ENCODE assay signal across 21 cellular contexts in genomic region chr7:82704121-82704520, GRCh38.
"Had no signal": no experiment of that assay in that cellular context is flagged by ENCODE, and none has a peak within 500 bp of the region (broad histone marks: within the 10 kb centered on the region; RNA-seq: fewer than 3 reads in every experiment).

No MANE protein-coding gene starts in this region.

- DNase-seq: activated CD4-positive, alpha-beta memory T cell treated with anti-CD3 and anti-CD28 coated beads, Interleukin-2, amount 10 ng/mL, durations not matched to agents 7 days and 5 days; activated CD4-positive, alpha-beta T cell treated with anti-CD3 and anti-CD28 coated beads for 48 hours; activated CD4-positive, CD25-positive, alpha-beta regulatory T cell; activated naive CD4-positive, alpha-beta T cell treated with Interleukin-2 at 50 U/mL for 16 hours; activated naive CD8-positive, alpha-beta T cell treated with anti-CD3 and anti-CD28 coated beads, Interleukin-2, amount 10 ng/mL, durations not matched to agents 7 days and 5 days; activated T-cell treated with anti-CD3 and anti-CD28 coated beads, Interleukin-2, amount 50 U/mL, for 24 hours; amygdala; dermis blood vessel endothelial cell; effector memory CD4-positive, alpha-beta T cell; heart right ventricle; left ventricle myocardium inferior; nephron progenitor cell; occipital lobe; posterior cingulate gyrus; stimulated activated CD8-positive, alpha-beta memory T cell treated with anti-CD3 and anti-CD28 coated beads, Interleukin-4, amount 100 ng/mL, for 48 hours; stimulated activated naive CD4-positive, alpha-beta T cell; substantia nigra; tibial artery had no signal

- H3K27ac ChIP-seq: cardiac muscle cell, esophagus muscularis mucosa, gastroesophageal sphincter, heart right ventricle, left ventricle myocardium inferior, tibial artery had no signal

- ATAC-seq: gastroesophageal sphincter had no signal
